ENCODE assay signal across 27 cellular contexts in the genomic region with DNA sequence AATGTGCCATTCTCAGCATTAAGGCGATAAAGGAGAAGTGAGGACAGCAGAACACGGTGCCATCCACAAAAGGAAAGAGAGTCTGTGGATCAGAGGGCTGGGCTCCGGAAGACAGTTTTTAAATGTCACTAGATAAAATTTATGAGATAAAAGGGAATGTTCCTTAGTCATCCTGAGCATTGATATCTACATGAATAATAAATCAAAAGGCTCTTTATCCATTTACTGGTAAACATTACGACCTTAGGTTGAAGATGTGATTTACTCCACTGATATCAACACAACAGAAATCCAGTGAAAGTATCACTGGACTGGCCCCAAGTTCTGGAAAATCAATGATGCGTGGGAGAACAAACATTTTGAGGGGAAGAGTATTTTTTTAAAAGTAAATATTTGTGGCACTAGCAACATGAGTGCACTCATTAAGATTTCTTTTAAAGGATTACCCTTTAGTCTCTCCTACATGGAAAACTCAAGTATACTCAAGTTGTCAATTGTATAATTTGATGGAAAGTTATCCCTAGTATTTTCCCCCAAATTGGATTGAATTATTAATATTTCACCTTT.
A peak's percentile ranks its signal among the peaks of the same experiment; 100 is the strongest.
DNase-seq lines count a peak whose midpoint lies in the region; ATAC-seq and TF ChIP-seq lines count a peak whose summit lies in the region.
"Had no signal": no experiment of that assay in that cellular context is flagged by ENCODE, and none has a peak within 500 bp of the region (broad histone marks: within the 10 kb centered on the region; RNA-seq: fewer than 3 reads in every experiment).

No MANE protein-coding gene starts in this region.

- H3K36me3 ChIP-seq in suprapubic skin, result no peaks in the 10 kb centered on the region
- H3K36me3 ChIP-seq: gastroesophageal sphincter, pancreas had no signal

- 70% methylated on average over 5 of the region's 5 CpGs for WGBS in suprapubic skin

- TF ChIP-seq POLR2A in erythroblast (IDR thresholded peaks at IDR 0.05; ENCODE audit: low read length), result no peak
- no peak for TF ChIP-seq POLR2A in suprapubic skin (IDR thresholded peaks at IDR 0.05)

- H3K4me3 Mint-ChIP-seq in CD4-positive, alpha-beta T cell, result no peak overlapping the region
- H3K4me3 Mint-ChIP-seq: activated naive CD8-positive, alpha-beta T cell; memory B cell; neural crest cell; stimulated activated naive B cell treated with anti-CD40 and anti-IgM and Interleukin-4, amounts not matched to agents 10 μg/mL and 1 μg/mL and 100 μg/mL, for 72 hours; type B pancreatic cell had no signal

- TF ChIP-seq EP300 in suprapubic skin (IDR thresholded peaks at IDR 0.05), result no peak

- ATAC-seq in CD4-positive, alpha-beta T cell (ENCODE audit: poor library complexity), result no peak
- ATAC-seq: gastroesophageal sphincter; left colon; pancreas; stimulated activated naive B cell treated with anti-CD40 and anti-IgM and Interleukin-4, amounts not matched to agents 10 μg/mL and 1 μg/mL and 100 μg/mL, for 72 hours had no signal

- no peak overlapping the region for H3K4me3 ChIP-seq in suprapubic skin
- H3K4me3 ChIP-seq: gastroesophageal sphincter, pancreas, PC-9, skin epidermis had no signal

- no peaks in the 10 kb centered on the region for H3K27me3 Mint-ChIP-seq in CD4-positive, alpha-beta T cell
- H3K27me3 Mint-ChIP-seq: memory B cell; stimulated activated naive B cell treated with anti-CD40 and anti-IgM and Interleukin-4, amounts not matched to agents 10 μg/mL and 1 μg/mL and 100 μg/mL, for 72 hours; type B pancreatic cell had no signal

- no peaks in the 10 kb centered on the region for H3K4me1 Mint-ChIP-seq in CD4-positive, alpha-beta T cell (ENCODE audit: low read depth)
- H3K4me1 Mint-ChIP-seq: memory B cell; stimulated activated naive B cell treated with anti-CD40 and anti-IgM and Interleukin-4, amounts not matched to agents 10 μg/mL and 1 μg/mL and 100 μg/mL, for 72 hours had no signal

- no peaks in the 10 kb centered on the region for H3K27me3 ChIP-seq in CD4-positive, alpha-beta T cell (ENCODE audit: control insufficient read depth, insufficient read depth, low read length)
- no peaks in the 10 kb centered on the region for H3K27me3 ChIP-seq in suprapubic skin
- H3K27me3 ChIP-seq: gastroesophageal sphincter, pancreas had no signal

- DNase-seq in NCI-H187 treated with DMSO at 0.1 percent for 48 hours (lab: John Stamatoyannopoulos, UW), result peak; percentile 17
- no peak for DNase-seq in NCI-H187 (lab: John Stamatoyannopoulos, UW)
- peak; percentile 21 for DNase-seq in NCI-H1092 treated with DMSO at 0.1 percent for 48 hours (lab: John Stamatoyannopoulos, UW)
- DNase-seq in renal cortical epithelial cell (ENCODE audit: low read depth), result peak; percentile 19
- DNase-seq in erythroblast (lab: John Stamatoyannopoulos, UW), result no peak
- no peak for DNase-seq in CD4-positive, alpha-beta T cell
- no peak for DNase-seq in suprapubic skin (ENCODE audit: low spot score in 2 of 2)
- DNase-seq: activated CD4-positive, alpha-beta T cell treated with anti-CD3 and anti-CD28 coated beads for 4 hours; activated CD8-positive, alpha-beta memory T cell treated with anti-CD3 and anti-CD28 coated beads for 24 hours; anterior cingulate cortex; H7; KG1; left colon; NCI-H1105 treated with DMSO at 0.1 percent for 48 hours; NCI-H446 treated with DMSO at 0.1 percent for 48 hours; pancreas; PC-9; retina; stimulated activated naive B cell treated with anti-CD40 and anti-IgM and Interleukin-4, amounts not matched to agents 10 μg/mL and 1 μg/mL and 100 μg/mL, for 72 hours; substantia nigra had no signal

- no peak overlapping the region for H3K27ac Mint-ChIP-seq in CD4-positive, alpha-beta T cell
- H3K27ac Mint-ChIP-seq: activated naive CD8-positive, alpha-beta T cell; memory B cell; stimulated activated naive B cell treated with anti-CD40 and anti-IgM and Interleukin-4, amounts not matched to agents 10 μg/mL and 1 μg/mL and 100 μg/mL, for 72 hours; type B pancreatic cell had no signal

- no peaks in the 10 kb centered on the region for H3K9me3 Mint-ChIP-seq in CD4-positive, alpha-beta T cell
- H3K9me3 Mint-ChIP-seq: neural crest cell had no signal

- CTCF ChIA-PET in CD4-positive, alpha-beta T cell (lab: Charles Lee), result no interaction called here

- no peak for TF ChIP-seq CTCF in VCaP (conservative IDR thresholded peaks at IDR 0.05)
- no peak for TF ChIP-seq CTCF in CD4-positive, alpha-beta T cell (IDR thresholded peaks at IDR 0.05)
- TF ChIP-seq CTCF in suprapubic skin (IDR thresholded peaks at IDR 0.05), result no peak

- POLR2A ChIA-PET in CD4-positive, alpha-beta T cell (lab: Charles Lee), result no interaction called here

- no peaks in the 10 kb centered on the region for H3K36me3 Mint-ChIP-seq in CD4-positive, alpha-beta T cell (ENCODE audit: low read depth)
- H3K36me3 Mint-ChIP-seq: memory B cell; stimulated activated naive B cell treated with anti-CD40 and anti-IgM and Interleukin-4, amounts not matched to agents 10 μg/mL and 1 μg/mL and 100 μg/mL, for 72 hours; type B pancreatic cell had no signal

- H3K4me1 ChIP-seq in suprapubic skin, result no peaks in the 10 kb centered on the region
- H3K4me1 ChIP-seq: gastroesophageal sphincter had no signal

- intact Hi-C loops in CD4-positive, alpha-beta T cell (cut with DNase I, micrococcal nuclease), result no loop called here

- H3K27ac ChIP-seq in VCaP, result peak overlapping the region; percentile 63
- H3K27ac ChIP-seq in CD4-positive, alpha-beta T cell (ENCODE audit: low read depth, low read length), result no peak overlapping the region
- no peak overlapping the region for H3K27ac ChIP-seq in suprapubic skin
- H3K27ac ChIP-seq: gastroesophageal sphincter, pancreas, PC-9, skin epidermis had no signal

- H3K9me3 ChIP-seq in CD4-positive, alpha-beta T cell (ENCODE audit: control insufficient read depth, low read length), result no peaks in the 10 kb centered on the region
- no peaks in the 10 kb centered on the region for H3K9me3 ChIP-seq in suprapubic skin
- H3K9me3 ChIP-seq: gastroesophageal sphincter, pancreas had no signal

Comparison
In these comparisons a context has a peak if more than half of its experiments do, and no peak if none do; other contexts are left out.
1. DNase-seq: peak in NCI-H187 treated with DMSO at 0.1 percent for 48 hours (single experiment), NCI-H1092 treated with DMSO at 0.1 percent for 48 hours (single experiment) and renal cortical epithelial cell (single experiment); none in NCI-H187 (0 of 2), erythroblast (0 of 2), CD4-positive, alpha-beta T cell (0 of 10) and suprapubic skin (0 of 2).